ENCODE assay signal across 1 cellular context in genomic region chr22:50533856-50534711, GRCh38.
TF ChIP-seq lines count a peak whose summit lies in the region.

No MANE protein-coding gene starts in this region.

TF ChIP-seq in HEK293T, 16 proteins besides CTCF, POLR2A, EP300 and RAD21:
- peak; percentile 57; the same call in 1 of the 2 replicates for TF ChIP-seq PKNOX1 (IDR thresholded peaks at IDR 0.05)
